In genomic region chr13:51944428-51944827, GRCh38 we compare ENCODE assay signal across 21 cellular contexts.
DNase-seq lines count a peak whose midpoint lies in the region; ATAC-seq and TF ChIP-seq lines count a peak whose summit lies in the region.
"Had no signal": no experiment of that assay in that cellular context is flagged by ENCODE, and none has a peak within 500 bp of the region (broad histone marks: within the 10 kb centered on the region; RNA-seq: fewer than 3 reads in every experiment).

No MANE protein-coding gene starts in this region.

- H3K27me3 ChIP-seq in CD4-positive, alpha-beta T cell (ENCODE audit: control insufficient read depth, insufficient read depth, low read length), result no peaks in the 10 kb centered on the region
- H3K27me3 ChIP-seq in aorta (ENCODE audit: control insufficient read depth in 1 of 2, insufficient read depth in 2 of 2, low read length in 1 of 2), result no peaks in the 10 kb centered on the region
- no peaks in the 10 kb centered on the region for H3K27me3 ChIP-seq in thyroid gland
- H3K27me3 ChIP-seq: BE2C had no signal

- no peaks in the 10 kb centered on the region for H3K27me3 Mint-ChIP-seq in stimulated activated naive CD8-positive, alpha-beta T cell treated with anti-CD3 and anti-CD28 coated beads, Interleukin-15, amount 100 ng/mL, for 72 hours
- H3K27me3 Mint-ChIP-seq in CD4-positive, alpha-beta T cell, result no peaks in the 10 kb centered on the region
- no peaks in the 10 kb centered on the region for H3K27me3 Mint-ChIP-seq in activated T-helper 17 cell treated with anti-CD3 and anti-CD28 coated beads, Interleukin-2, amount 50 U/mL, for 72 hours

- H3K27ac ChIP-seq in CD4-positive, alpha-beta T cell (ENCODE audit: low read depth, low read length), result no peak overlapping the region
- H3K27ac ChIP-seq in aorta (ENCODE audit: low read depth in 1 of 2, low read length in 2 of 2) (no peak overlapping the region), thyroid gland (no peak overlapping the region)
- H3K27ac ChIP-seq: HL-60 had no signal

- no peaks in the 10 kb centered on the region for H3K9me3 Mint-ChIP-seq in stimulated activated naive CD8-positive, alpha-beta T cell treated with anti-CD3 and anti-CD28 coated beads, Interleukin-15, amount 100 ng/mL, for 72 hours
- H3K9me3 Mint-ChIP-seq in CD4-positive, alpha-beta T cell, result no peaks in the 10 kb centered on the region
- H3K9me3 Mint-ChIP-seq in activated T-helper 17 cell treated with anti-CD3 and anti-CD28 coated beads, Interleukin-2, amount 50 U/mL, for 72 hours, result no peaks in the 10 kb centered on the region
- H3K9me3 Mint-ChIP-seq: HFFc6 had no signal

- H3K4me3 ChIP-seq in aorta (ENCODE audit: low read length in 2 of 2) (no peak overlapping the region), thyroid gland (replicated peaks in 1 of 3) (no peak overlapping the region)
- H3K4me3 ChIP-seq: K562 had no signal

- H3K9me3 ChIP-seq in CD4-positive, alpha-beta T cell (ENCODE audit: control insufficient read depth, low read length), result peaks cover 2% of the 10 kb centered on the region
- no peaks in the 10 kb centered on the region for H3K9me3 ChIP-seq in aorta (ENCODE audit: control insufficient read depth, low read length)
- no peaks in the 10 kb centered on the region for H3K9me3 ChIP-seq in thyroid gland
- H3K9me3 ChIP-seq: BE2C, Caco-2 had no signal

- H3K4me1 ChIP-seq in aorta (ENCODE audit: control insufficient read depth in 1 of 2, insufficient read depth in 2 of 2, low read length in 2 of 2) (no peaks in the 10 kb centered on the region), thyroid gland (no peaks in the 10 kb centered on the region)
- H3K4me1 ChIP-seq: BE2C, Caco-2 had no signal

- no peak for DNase-seq in stimulated activated naive CD8-positive, alpha-beta T cell treated with anti-CD3 and anti-CD28 coated beads, Interleukin-15, Interleukin-2, amounts not matched to agents 100 U/mL and 50 U/mL, for 24 hours
- DNase-seq in stimulated activated naive CD8-positive, alpha-beta T cell treated with anti-CD3 and anti-CD28 coated beads, Interleukin-15, amount 100 ng/mL, for 72 hours, result no peak
- no peak for DNase-seq in CD4-positive, alpha-beta T cell
- DNase-seq in aorta, result no peak
- no peak for DNase-seq in iPS-NIHi11 (ENCODE audit: low spot score)
- DNase-seq in thyroid gland, result no peak
- no peak for DNase-seq in HT-29 (ENCODE audit: low spot score)
- DNase-seq: ACHN; BE2C; CD8-positive, alpha-beta memory T cell; GDM1; GOT3; H7; HFFc6; IMR-90 had no signal

- no peak overlapping the region for H3K4me3 Mint-ChIP-seq in stimulated activated naive CD8-positive, alpha-beta T cell treated with anti-CD3 and anti-CD28 coated beads, Interleukin-15, amount 100 ng/mL, for 72 hours
- no peak overlapping the region for H3K4me3 Mint-ChIP-seq in CD4-positive, alpha-beta T cell
- H3K4me3 Mint-ChIP-seq in activated T-helper 17 cell treated with anti-CD3 and anti-CD28 coated beads, Interleukin-2, amount 50 U/mL, for 72 hours, result peak overlapping the region; percentile 73
- H3K4me3 Mint-ChIP-seq: CD14-positive monocyte; CD8-positive, alpha-beta memory T cell; HFFc6 had no signal

- no peak for TF ChIP-seq POLR2A in thyroid gland (IDR thresholded peaks at IDR 0.05)

- CTCF ChIA-PET in CD4-positive, alpha-beta T cell (lab: Charles Lee), result interaction anchor here (1.0 kb wide), 1 partner anchor 9 kb away, joined by 3 read pairs; no protein-coding TSS in a partner anchor

- POLR2A ChIA-PET in CD4-positive, alpha-beta T cell (lab: Charles Lee), result no interaction called here

- TF ChIP-seq CTCF in CD4-positive, alpha-beta T cell (IDR thresholded peaks at IDR 0.05), result no peak
- TF ChIP-seq CTCF in thyroid gland (IDR thresholded peaks at IDR 0.05), result no peak

- 87 to 91% methylated on average over 4 of the region's 4 CpGs for WGBS in aorta, 2 donors
- 89 to 96% methylated on average over 4 of the region's 4 CpGs for WGBS in thyroid gland, 2 donors

- intact Hi-C loops in CD4-positive, alpha-beta T cell (cut with DNase I, micrococcal nuclease), result no loop called here
- intact Hi-C loops in aorta (cut with DNase I) (no loop called here), thyroid gland (cut with DNase I) (no loop called here)

- peaks cover 0 to 4% of the 10 kb centered on the region in 2 donors for H3K36me3 ChIP-seq in aorta (ENCODE audit: control insufficient read depth in 1 of 2, insufficient read depth in 2 of 2, low read length in 1 of 2)
- H3K36me3 ChIP-seq in thyroid gland, result no peaks in the 10 kb centered on the region
- H3K36me3 ChIP-seq: BE2C had no signal

- no peak overlapping the region for H3K27ac Mint-ChIP-seq in stimulated activated naive CD8-positive, alpha-beta T cell treated with anti-CD3 and anti-CD28 coated beads, Interleukin-15, amount 100 ng/mL, for 72 hours
- H3K27ac Mint-ChIP-seq in CD4-positive, alpha-beta T cell, result peak overlapping the region; percentile 15
- H3K27ac Mint-ChIP-seq in activated T-helper 17 cell treated with anti-CD3 and anti-CD28 coated beads, Interleukin-2, amount 50 U/mL, for 72 hours, result peak overlapping the region; percentile 63
- H3K27ac Mint-ChIP-seq: HFFc6 had no signal

- ATAC-seq in stimulated activated naive CD8-positive, alpha-beta T cell treated with anti-CD3 and anti-CD28 coated beads, Interleukin-15, Interleukin-2, amounts not matched to agents 100 U/mL and 50 U/mL, for 24 hours, result peak; percentile 13
- no peak for ATAC-seq in stimulated activated naive CD8-positive, alpha-beta T cell treated with anti-CD3 and anti-CD28 coated beads, Interleukin-15, amount 100 ng/mL, for 72 hours
- ATAC-seq in CD4-positive, alpha-beta T cell (ENCODE audit: poor library complexity), result no peak
- ATAC-seq in activated T-helper 17 cell treated with anti-CD3 and anti-CD28 coated beads, Interleukin-2, amount 50 U/mL, for 72 hours (replicated peaks), result no peak
- ATAC-seq in aorta (ENCODE audit: low FRiP score), result peak; percentile 9
- ATAC-seq: HCT116, K562 had no signal

- H3K36me3 Mint-ChIP-seq in CD4-positive, alpha-beta T cell (ENCODE audit: low read depth), result peaks cover 3% of the 10 kb centered on the region
- no peaks in the 10 kb centered on the region for H3K36me3 Mint-ChIP-seq in activated T-helper 17 cell treated with anti-CD3 and anti-CD28 coated beads, Interleukin-2, amount 50 U/mL, for 72 hours (ENCODE audit: low read depth)
- H3K36me3 Mint-ChIP-seq: CD14-positive monocyte had no signal

- H3K4me1 Mint-ChIP-seq in stimulated activated naive CD8-positive, alpha-beta T cell treated with anti-CD3 and anti-CD28 coated beads, Interleukin-15, amount 100 ng/mL, for 72 hours, result peaks cover 33% of the 10 kb centered on the region
- peaks cover 64% of the 10 kb centered on the region for H3K4me1 Mint-ChIP-seq in CD4-positive, alpha-beta T cell (ENCODE audit: low read depth)
- peaks cover 35% of the 10 kb centered on the region for H3K4me1 Mint-ChIP-seq in activated T-helper 17 cell treated with anti-CD3 and anti-CD28 coated beads, Interleukin-2, amount 50 U/mL, for 72 hours

Comparison
In these comparisons a context has a peak if more than half of its experiments do, and no peak if none do; other contexts are left out.
1. ATAC-seq: peak in stimulated activated naive CD8-positive, alpha-beta T cell treated with anti-CD3 and anti-CD28 coated beads, Interleukin-15, Interleukin-2, amounts not matched to agents 100 U/mL and 50 U/mL, for 24 hours (single experiment) and aorta (single experiment); none in stimulated activated naive CD8-positive, alpha-beta T cell treated with anti-CD3 and anti-CD28 coated beads, Interleukin-15, amount 100 ng/mL, for 72 hours (single experiment), CD4-positive, alpha-beta T cell (single experiment) and activated T-helper 17 cell treated with anti-CD3 and anti-CD28 coated beads, Interleukin-2, amount 50 U/mL, for 72 hours (single experiment).
2. H3K27ac Mint-ChIP-seq: peak in CD4-positive, alpha-beta T cell (single experiment) and activated T-helper 17 cell treated with anti-CD3 and anti-CD28 coated beads, Interleukin-2, amount 50 U/mL, for 72 hours (single experiment); none in stimulated activated naive CD8-positive, alpha-beta T cell treated with anti-CD3 and anti-CD28 coated beads, Interleukin-15, amount 100 ng/mL, for 72 hours (0 of 2).